In genomic region chr4:145732416-145732815, GRCh38 we compare ENCODE assay signal across 9 cellular contexts. TPM values are rescaled to one million over a fixed set of nuclear protein-coding genes. Genes with fewer than 3 reads are reported as not detected.
DNase-seq lines count a peak whose midpoint lies in the region; ATAC-seq and TF ChIP-seq lines count a peak whose summit lies in the region.
"Had no signal": no experiment of that assay in that cellular context is flagged by ENCODE, and none has a peak within 500 bp of the region (broad histone marks: within the 10 kb centered on the region; RNA-seq: fewer than 3 reads in every experiment).

No MANE protein-coding gene starts in this region.

- H3K79me1 ChIP-seq in mesendoderm (ENCODE audit: low read length) = no peaks in the 10 kb centered on the region

- H2BK15ac ChIP-seq in mesendoderm (replicated peaks; ENCODE audit: low read depth) = peak overlapping the region; percentile 93

- H3K79me2 ChIP-seq in mesendoderm (ENCODE audit: control insufficient read depth, insufficient read depth, low read length) = no peaks in the 10 kb centered on the region

- H3K4me3 ChIP-seq in heart left ventricle (peak overlapping the region; percentile 6 to 82 (median 66)), body of pancreas (peak overlapping the region in 1 of 2 donors; percentile 10), mesendoderm (ENCODE audit: low read length) (no peak overlapping the region), uterus (peak overlapping the region; percentile 31 to 65)

- peak overlapping the region; percentile 65 for H2BK120ac ChIP-seq in mesendoderm (ENCODE audit: low read depth, low read length)

- TF ChIP-seq CTCF in heart left ventricle (IDR thresholded peaks at IDR 0.05) (no peak), body of pancreas (IDR thresholded peaks at IDR 0.05) (no peak), uterus (IDR thresholded peaks at IDR 0.05) (no peak)

- H2BK5ac ChIP-seq in mesendoderm (ENCODE audit: low read length) = peak overlapping the region; percentile 81

- H3K9me3 ChIP-seq in heart left ventricle (no peaks in the 10 kb centered on the region), body of pancreas (no peaks in the 10 kb centered on the region), uterus (no peaks in the 10 kb centered on the region)

- intact Hi-C loops in heart left ventricle (cut with DNase I) (loop anchor here in 8 of 10 donors (2.0 to 10.0 kb wide), 11 partner anchors 50 to 548 kb away; partner anchors contain the start of genes MMAA (in 4 of the 8), ZNF827 (in 3 of the 8), C4orf51 (in 1 of the 8) and OTUD4 (in 1 of the 8)), Right ventricle myocardium superior (cut with DNase I) (loop anchor here (10.0 kb wide), 1 partner anchor 118 kb away; the partner anchor contains the start of gene MMAA), body of pancreas (cut with DNase I) (no loop called here), uterus (cut with DNase I; ENCODE audit: low total_unique reads) (loop anchor here (5.0 kb wide), 1 partner anchor 205 kb away; the partner anchor contains the start of gene ZNF827)

- H3K9ac ChIP-seq in mesendoderm (ENCODE audit: low read length) = peak overlapping the region; percentile 61

- H3K27me3 ChIP-seq in heart left ventricle (no peaks in the 10 kb centered on the region), body of pancreas (no peaks in the 10 kb centered on the region), mesendoderm (ENCODE audit: insufficient read depth, low read length, poor library complexity) (no peaks in the 10 kb centered on the region), uterus (no peaks in the 10 kb centered on the region)

- H3K4me2 ChIP-seq in mesendoderm (ENCODE audit: low read length) = peak overlapping the region; percentile 24

- TF ChIP-seq POLR2A in heart left ventricle (IDR thresholded peaks at IDR 0.05) (no peak), body of pancreas (IDR thresholded peaks at IDR 0.05) (no peak), uterus (IDR thresholded peaks at IDR 0.05) (no peak)

- no peak overlapping the region for H3K23ac ChIP-seq in mesendoderm (ENCODE audit: low read length)

- ATAC-seq in heart left ventricle (no peak), Right ventricle myocardium superior (ENCODE audit: poor library complexity) (no peak), body of pancreas (no peak), HG02798 (IDR thresholded peaks at IDR 0.05; ENCODE audit: poor library complexity, unreplicated experiment) (no peak)

- WGBS in heart left ventricle, 4 donors = 51 to 59% (median 57%) methylated on average over 10 of the region's 10 CpGs
- 15 to 18% methylated on average over 10 of the region's 10 CpGs for WGBS in body of pancreas, 2 donors
- WGBS in mesendoderm (ENCODE audit: extremely low coverage, insufficient coverage, low lambda C conversion rate) = no CpG with 5 or more reads among the region's 10 CpGs

- peak overlapping the region; percentile 59 for H3K4ac ChIP-seq in mesendoderm (ENCODE audit: low read depth, low read length)

- H4K8ac ChIP-seq in mesendoderm (ENCODE audit: low read depth, low read length) = no peak overlapping the region

- H2AK5ac ChIP-seq in mesendoderm (ENCODE audit: low read length) = peak overlapping the region; percentile 55

- peak overlapping the region; percentile 88 for H3K56ac ChIP-seq in mesendoderm (ENCODE audit: low read length)

- DNase-seq in heart left ventricle = no peak
- DNase-seq in Right ventricle myocardium superior = no peak
- DNase-seq in body of pancreas = no peak
- DNase-seq in mesendoderm = no peak
- DNase-seq in uterus = no peak
- no peak for DNase-seq in HUDEP-2 (lab: John Stamatoyannopoulos, UW; ENCODE audit: unreplicated experiment in 76 of 76)
- DNase-seq in stimulated activated CD4-positive, alpha-beta T cell treated with anti-CD3 and anti-CD28 coated beads, Interleukin-2, amount 100 ng/mL, for 24 hours = no peak

- H3K36me3 ChIP-seq in heart left ventricle (no peaks in the 10 kb centered on the region), body of pancreas (replicated peaks in 1 of 2; ENCODE audit: insufficient read depth in 1 of 2, low read depth in 2 of 2) (no peaks in the 10 kb centered on the region), mesendoderm (ENCODE audit: control insufficient read depth, insufficient read depth, low read length) (no peaks in the 10 kb centered on the region), uterus (no peaks in the 10 kb centered on the region)

- peak overlapping the region; percentile 76 for H4K5ac ChIP-seq in mesendoderm (ENCODE audit: low read length)

- H3K18ac ChIP-seq in mesendoderm (ENCODE audit: low read length) = peak overlapping the region; percentile 78

- peaks cover 13 to 57% (median 46%) of the 10 kb centered on the region in 12 donors for H3K4me1 ChIP-seq in heart left ventricle
- H3K4me1 ChIP-seq in body of pancreas = peaks cover 59% of the 10 kb centered on the region
- H3K4me1 ChIP-seq in mesendoderm (ENCODE audit: control insufficient read depth, low read depth, low read length) = peaks cover 33% of the 10 kb centered on the region
- H3K4me1 ChIP-seq in uterus = peaks cover 0 to 17% of the 10 kb centered on the region in 2 donors

- peak overlapping the region; percentile 88 to 98 (median 95) for H3K27ac ChIP-seq in heart left ventricle
- peak overlapping the region; percentile 94 to 99 (median 98) for H3K27ac ChIP-seq in body of pancreas
- H3K27ac ChIP-seq in mesendoderm (ENCODE audit: low read depth, low read length) = peak overlapping the region; percentile 86
- peak overlapping the region; percentile 94 to 98 for H3K27ac ChIP-seq in uterus

RNA-seq across cellular contexts. Expression of gene C4orf51, which starts 52.5 kb away (rescaled TPM):
- total RNA-seq in heart left ventricle = not detected
- not detected for polyA plus RNA-seq in heart left ventricle
- not detected for total RNA-seq in Right ventricle myocardium superior
- not detected for total RNA-seq in body of pancreas
- 2.5 TPM for polyA plus RNA-seq in mesendoderm (2013, experiment 1 of 2)
- 2.2 TPM for polyA plus RNA-seq in mesendoderm (2013, experiment 2 of 2)
- not detected for total RNA-seq in uterus
- total RNA-seq: dermis microvascular lymphatic vessel endothelial cell had no signal
